1 cellular context compared by ENCODE assay signal in genomic region chr3:107061466-107061865, GRCh38.
TF ChIP-seq lines count a peak whose summit lies in the region.

No MANE protein-coding gene starts in this region.

TF ChIP-seq in GM23338, 12 proteins besides CTCF, POLR2A, EP300 and RAD21 (continued from another document):
- no peak for TF ChIP-seq REST (IDR thresholded peaks at IDR 0.05; ENCODE audit: unreplicated experiment)
- TF ChIP-seq ETS1 (IDR thresholded peaks at IDR 0.05): no peak
- TF ChIP-seq ZNF331 (CRISPR knock-in tag; IDR thresholded peaks at IDR 0.05; ENCODE audit: low read depth): no peak
- no peak for TF ChIP-seq EZH2 (IDR thresholded peaks at IDR 0.05; ENCODE audit: low read depth, unreplicated experiment)
- TF ChIP-seq ZNF114 (CRISPR knock-in tag; IDR thresholded peaks at IDR 0.05): no peak
- no peak for TF ChIP-seq CREB1 (CRISPR knock-in tag; IDR thresholded peaks at IDR 0.05; ENCODE audit: low read depth)
